ENCODE assay signal across 25 cellular contexts in the genomic region with DNA sequence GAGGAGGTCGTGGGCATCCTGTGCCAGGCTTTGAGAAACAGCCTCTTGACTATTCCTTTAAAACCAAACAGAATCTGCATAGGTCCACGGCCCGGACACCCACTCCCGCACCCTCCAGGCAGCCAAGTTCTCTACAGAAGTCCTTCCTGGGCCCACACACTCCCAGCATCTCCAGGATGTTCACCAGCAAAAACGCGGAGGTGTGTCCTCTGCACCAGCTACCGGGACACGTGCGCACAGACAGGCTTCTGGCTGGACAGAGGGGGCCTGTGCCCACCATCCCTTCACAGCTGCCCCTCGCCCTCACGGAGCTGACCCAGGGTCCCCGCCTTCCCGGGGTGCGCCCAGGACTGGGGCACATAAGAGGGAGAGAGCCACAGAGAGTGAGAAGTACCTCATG.
"Had no signal": no experiment of that assay in that cellular context is flagged by ENCODE, and none has a peak within 500 bp of the region (broad histone marks: within the 10 kb centered on the region; RNA-seq: fewer than 3 reads in every experiment).

No MANE protein-coding gene starts in this region.

- H3K27me3 ChIP-seq: colonic mucosa, esophagus squamous epithelium, gastrocnemius medialis, heart right ventricle had no signal

- ATAC-seq: effector memory CD8-positive, alpha-beta T cell; esophagus mucosa; gastrocnemius medialis; heart right ventricle; left colon; left lobe of liver; left ventricle myocardium superior; lower lobe of right lung; mucosa of descending colon had no signal

- H3K4me1 ChIP-seq: colonic mucosa, gastrocnemius medialis, lower lobe of right lung had no signal

- H3K9me3 ChIP-seq: colonic mucosa, esophagus squamous epithelium, gastrocnemius medialis, heart right ventricle, lower lobe of right lung, mucosa of descending colon had no signal

- FAIRE-seq: endometrium, islet of Langerhans, keratinocyte had no signal

- H3K27ac ChIP-seq: colonic mucosa, epithelial cell of prostate, esophagus squamous epithelium, gastrocnemius medialis, heart right ventricle, lower lobe of right lung had no signal

- H3K36me3 ChIP-seq: colonic mucosa, esophagus squamous epithelium, gastrocnemius medialis, heart right ventricle, lower lobe of right lung had no signal

- DNase-seq: colonic mucosa; cortex of kidney; effector CD8-positive, alpha-beta T cell; effector memory CD8-positive, alpha-beta T cell; endodermal cell; erythroblast; esophagus squamous epithelium; foreskin fibroblast; foreskin melanocyte; gastrocnemius medialis; head of caudate nucleus; heart right ventricle; hippocampal formation; kidney glomerular epithelial cell; left colon; left ventricle myocardium superior; lower lobe of right lung; mesenchymal stem cell had no signal

- H3K4me3 ChIP-seq: colonic mucosa, esophagus squamous epithelium, gastrocnemius medialis, heart right ventricle, lower lobe of right lung, mucosa of descending colon had no signal
